14 cellular contexts compared by ENCODE assay signal in genomic region chr20:43837856-43838702, GRCh38.
"Had no signal": no experiment of that assay in that cellular context is flagged by ENCODE, and none has a peak within 500 bp of the region (broad histone marks: within the 10 kb centered on the region; RNA-seq: fewer than 3 reads in every experiment).

No MANE protein-coding gene starts in this region.

- DNase-seq: activated naive CD4-positive, alpha-beta T cell; activated T-cell treated with anti-CD3 and anti-CD28 coated beads, Interleukin-2, amount 50 U/mL, for 4 hours; hippocampal formation; kidney glomerular epithelial cell; left ventricle myocardium superior; stimulated activated CD4-positive, alpha-beta T cell treated with anti-CD3 and anti-CD28 coated beads, Interleukin-2, amount 100 ng/mL, for 48 hours; substantia nigra; T-helper 9 cell had no signal

- ATAC-seq: esophagus mucosa; left ventricle myocardium superior; stimulated activated memory B cell treated with anti-CD40 and anti-IgM and Interleukin-4, amounts not matched to agents 10 μg/mL and 1 μg/mL and 100 μg/mL, for 72 hours had no signal

- H3K4me1 ChIP-seq: neural progenitor cell, tibial nerve had no signal

- H3K27ac ChIP-seq: adrenal gland, neural progenitor cell, tibial nerve had no signal

- H3K9me3 ChIP-seq: adrenal gland, tibial nerve had no signal

- H3K27ac Mint-ChIP-seq: activated CD8-positive, alpha-beta memory T cell treated with anti-CD3 and anti-CD28 coated beads, Interleukin-2, amount 10 ng/mL, durations not matched to agents 7 days and 5 days; stimulated activated memory B cell treated with anti-CD40 and anti-IgM and Interleukin-4, amounts not matched to agents 10 μg/mL and 1 μg/mL and 100 μg/mL, for 72 hours had no signal

- H3K9me3 Mint-ChIP-seq: activated T-cell treated with anti-CD3 and anti-CD28 coated beads, Interleukin-2, amount 50 U/mL, for 4 hours; neural progenitor cell; stimulated activated memory B cell treated with anti-CD40 and anti-IgM and Interleukin-4, amounts not matched to agents 10 μg/mL and 1 μg/mL and 100 μg/mL, for 72 hours had no signal

- H3K4me3 Mint-ChIP-seq: activated CD8-positive, alpha-beta memory T cell treated with anti-CD3 and anti-CD28 coated beads, Interleukin-2, amount 10 ng/mL, durations not matched to agents 7 days and 5 days; activated T-cell treated with anti-CD3 and anti-CD28 coated beads, Interleukin-2, amount 50 U/mL, for 4 hours; neural progenitor cell; stimulated activated memory B cell treated with anti-CD40 and anti-IgM and Interleukin-4, amounts not matched to agents 10 μg/mL and 1 μg/mL and 100 μg/mL, for 72 hours had no signal

- H3K36me3 ChIP-seq: adrenal gland, neural progenitor cell, tibial nerve had no signal

- H3K4me3 ChIP-seq: adrenal gland, neural progenitor cell, tibial nerve had no signal

- H3K27me3 ChIP-seq: adrenal gland, neural progenitor cell, tibial nerve had no signal

- H3K36me3 Mint-ChIP-seq: activated CD8-positive, alpha-beta memory T cell treated with anti-CD3 and anti-CD28 coated beads, Interleukin-2, amount 10 ng/mL, durations not matched to agents 7 days and 5 days; neural progenitor cell; stimulated activated memory B cell treated with anti-CD40 and anti-IgM and Interleukin-4, amounts not matched to agents 10 μg/mL and 1 μg/mL and 100 μg/mL, for 72 hours had no signal
